Comparison of ENCODE assay signal across 11 cellular contexts in genomic region chr11:78961938-78962701, GRCh38.
A peak's percentile ranks its signal among the peaks of the same experiment; 100 is the strongest.
DNase-seq lines count a peak whose midpoint lies in the region; ATAC-seq and TF ChIP-seq lines count a peak whose summit lies in the region.
"Had no signal": no experiment of that assay in that cellular context is flagged by ENCODE, and none has a peak within 500 bp of the region (broad histone marks: within the 10 kb centered on the region; RNA-seq: fewer than 3 reads in every experiment).

No MANE protein-coding gene starts in this region.

- no peak overlapping the region for H3K27ac Mint-ChIP-seq in activated naive CD8-positive, alpha-beta T cell
- H3K27ac Mint-ChIP-seq in activated naive CD8-positive, alpha-beta T cell treated with anti-CD3 and anti-CD28 coated beads, Interleukin-2, amount 50 U/mL, for 24 hours = no peak overlapping the region
- no peak overlapping the region for H3K27ac Mint-ChIP-seq in T-helper 17 cell

- no peaks in the 10 kb centered on the region for H3K9me3 Mint-ChIP-seq in activated naive CD8-positive, alpha-beta T cell (ENCODE audit: low read depth)
- no peaks in the 10 kb centered on the region for H3K9me3 Mint-ChIP-seq in activated naive CD8-positive, alpha-beta T cell treated with anti-CD3 and anti-CD28 coated beads, Interleukin-2, amount 50 U/mL, for 24 hours

- TF ChIP-seq POLR2A in upper lobe of left lung (IDR thresholded peaks at IDR 0.05) (no peak), stomach (IDR thresholded peaks at IDR 0.05) (no peak)

- TF ChIP-seq EP300 in upper lobe of left lung (IDR thresholded peaks at IDR 0.05) = no peak
- no peak for TF ChIP-seq EP300 in stomach (IDR thresholded peaks at IDR 0.05)

- no peaks in the 10 kb centered on the region for H3K36me3 Mint-ChIP-seq in activated naive CD8-positive, alpha-beta T cell
- no peaks in the 10 kb centered on the region for H3K36me3 Mint-ChIP-seq in activated naive CD8-positive, alpha-beta T cell treated with anti-CD3 and anti-CD28 coated beads, Interleukin-2, amount 50 U/mL, for 24 hours (ENCODE audit: low read depth)
- no peaks in the 10 kb centered on the region for H3K36me3 Mint-ChIP-seq in T-helper 17 cell (ENCODE audit: low read depth)

- peaks cover 0 to 10% (median 2%) of the 10 kb centered on the region in 4 donors for H3K4me1 ChIP-seq in upper lobe of left lung
- H3K4me1 ChIP-seq in stomach = peaks cover 0 to 13% (median 4%) of the 10 kb centered on the region in 4 donors

- H3K9me3 ChIP-seq in T-helper 17 cell (ENCODE audit: control insufficient read depth, low read length, poor library complexity, severe bottlenecking) (no peaks in the 10 kb centered on the region), upper lobe of left lung (no peaks in the 10 kb centered on the region), stomach (no peaks in the 10 kb centered on the region)

- TF ChIP-seq CTCF in upper lobe of left lung (IDR thresholded peaks at IDR 0.05) = no peak
- no peak for TF ChIP-seq CTCF in stomach (IDR thresholded peaks at IDR 0.05)

- no peaks in the 10 kb centered on the region for H3K36me3 ChIP-seq in upper lobe of left lung
- H3K36me3 ChIP-seq in stomach = no peaks in the 10 kb centered on the region

- H3K27me3 Mint-ChIP-seq in activated naive CD8-positive, alpha-beta T cell = peaks cover 25% of the 10 kb centered on the region
- peaks cover 38% of the 10 kb centered on the region for H3K27me3 Mint-ChIP-seq in activated naive CD8-positive, alpha-beta T cell treated with anti-CD3 and anti-CD28 coated beads, Interleukin-2, amount 50 U/mL, for 24 hours
- H3K27me3 Mint-ChIP-seq in T-helper 17 cell = peaks cover 70% of the 10 kb centered on the region

- H3K4me3 Mint-ChIP-seq in activated naive CD8-positive, alpha-beta T cell = peak overlapping the region; percentile 12
- H3K4me3 Mint-ChIP-seq in activated naive CD8-positive, alpha-beta T cell treated with anti-CD3 and anti-CD28 coated beads, Interleukin-2, amount 50 U/mL, for 24 hours = no peak overlapping the region
- peak overlapping the region; percentile 22 for H3K4me3 Mint-ChIP-seq in T-helper 17 cell

- intact Hi-C loops in stomach (cut with DNase I; ENCODE audit: low total_unique reads) = loop anchor here (5.0 kb wide), 1 partner anchor 310 kb away; no protein-coding TSS in a partner anchor

- DNase-seq in activated naive CD8-positive, alpha-beta T cell treated with anti-CD3 and anti-CD28 coated beads, Interleukin-2, amount 50 U/mL, for 24 hours = no peak
- DNase-seq in T-helper 17 cell (no peak), upper lobe of left lung (peak in 1 of 2 donors; percentile 70), stomach (no peak)
- DNase-seq: stimulated activated CD4-positive, alpha-beta T cell treated with anti-CD3 and anti-CD28 coated beads, Interleukin-12 subunit alpha, Interleukin-12 subunit beta, amount 100 ng/mL, for 4 hours had no signal

- H3K27ac ChIP-seq in upper lobe of left lung (no peak overlapping the region), stomach (no peak overlapping the region)
- H3K27ac ChIP-seq: C4-2B, SK-N-MC had no signal

- H3K27me3 ChIP-seq in upper lobe of left lung = no peaks in the 10 kb centered on the region
- peaks cover 0 to 29% (median 17%) of the 10 kb centered on the region in 3 donors for H3K27me3 ChIP-seq in stomach

- no peak for ATAC-seq in activated naive CD8-positive, alpha-beta T cell treated with anti-CD3 and anti-CD28 coated beads, Interleukin-2, amount 50 U/mL, for 24 hours
- no peak for ATAC-seq in T-helper 17 cell
- ATAC-seq in upper lobe of left lung (ENCODE audit: low FRiP score in 2 of 2) = no peak
- ATAC-seq in HG03175 (IDR thresholded peaks at IDR 0.05; ENCODE audit: unreplicated experiment) = no peak
- no peak for ATAC-seq in HG02571 (IDR thresholded peaks at IDR 0.05; ENCODE audit: unreplicated experiment)

- H3K4me3 ChIP-seq in iPS-11a (ENCODE audit: low read depth, low read length) (peak overlapping the region; percentile 33), upper lobe of left lung (peak overlapping the region in 3 of 4 donors; percentile 1 to 15 (median 10)), stomach (no peak overlapping the region)
- H3K4me3 ChIP-seq: SK-N-MC had no signal

- peaks cover 6% of the 10 kb centered on the region for H3K4me1 Mint-ChIP-seq in activated naive CD8-positive, alpha-beta T cell (ENCODE audit: low read depth)
- no peaks in the 10 kb centered on the region for H3K4me1 Mint-ChIP-seq in activated naive CD8-positive, alpha-beta T cell treated with anti-CD3 and anti-CD28 coated beads, Interleukin-2, amount 50 U/mL, for 24 hours
- no peaks in the 10 kb centered on the region for H3K4me1 Mint-ChIP-seq in T-helper 17 cell

- 7 to 13% methylated on average over 26 to 27 of the region's 36 CpGs for WGBS in upper lobe of left lung, 2 donors
- 20 to 29% (median 21%) methylated on average over 27 to 36 of the region's 36 CpGs for WGBS in stomach, 5 donors

Comparison
In these comparisons a context has a peak if more than half of its experiments do, and no peak if none do; other contexts are left out.
1. H3K4me3 ChIP-seq: peak in iPS-11a (single experiment) and upper lobe of left lung (3 of 4); none in stomach (0 of 4).